Comparison of ENCODE assay signal across 9 cellular contexts in genomic region chr10:24952701-24953349, GRCh38. TPM values are rescaled to one million over a fixed set of nuclear protein-coding genes. Genes with fewer than 3 reads are reported as not detected.
A peak's percentile ranks its signal among the peaks of the same experiment; 100 is the strongest.
DNase-seq lines count a peak whose midpoint lies in the region; ATAC-seq lines count a peak whose summit lies in the region.
"Had no signal": no experiment of that assay in that cellular context is flagged by ENCODE, and none has a peak within 500 bp of the region (broad histone marks: within the 10 kb centered on the region; RNA-seq: fewer than 3 reads in every experiment).

No MANE protein-coding gene starts in this region.

- H3K9ac ChIP-seq in rectal smooth muscle tissue (ENCODE audit: low read length): no peak overlapping the region

- peak overlapping the region; percentile 82 for H3K4me3 ChIP-seq in right cardiac atrium (ENCODE audit: low read length)
- peak overlapping the region; percentile 77 for H3K4me3 ChIP-seq in rectal smooth muscle tissue (ENCODE audit: low read length)

- H3K27ac ChIP-seq in right cardiac atrium (ENCODE audit: low read length): peak overlapping the region; percentile 49
- H3K27ac ChIP-seq in rectal smooth muscle tissue (ENCODE audit: low read depth, low read length): peak overlapping the region; percentile 78

- no peaks in the 10 kb centered on the region for H3K36me3 ChIP-seq in rectal smooth muscle tissue (ENCODE audit: control insufficient read depth, insufficient read depth, low read length)

- DNase-seq in AG20443 (ENCODE audit: low spot score): peak; percentile 82
- DNase-seq in SW480 (ENCODE audit: low spot score): peak; percentile 33
- peak in 44 of 58 donors; percentile 12 to 84 (median 68) for DNase-seq in anterior cingulate cortex (lab: John Stamatoyannopoulos, UW)
- DNase-seq in right cardiac atrium: peak; percentile 51 to 81 (median 81)
- no peak for DNase-seq in mesenteric fat pad (ENCODE audit: low spot score)

- H3K9me3 ChIP-seq in right cardiac atrium (ENCODE audit: control insufficient read depth, low read length): no peaks in the 10 kb centered on the region

- ATAC-seq in GM18868 (IDR thresholded peaks at IDR 0.05; ENCODE audit: unreplicated experiment) (peak; percentile 71), HG03175 (IDR thresholded peaks at IDR 0.05; ENCODE audit: unreplicated experiment) (peak; percentile 64), right cardiac atrium (peak; percentile 55 to 56)

- WGBS in right cardiac atrium: 3% methylated on average over 38 of the region's 50 CpGs

- H3K4me1 ChIP-seq in right cardiac atrium (ENCODE audit: control insufficient read depth, insufficient read depth, low read length): peaks cover 7% of the 10 kb centered on the region
- peaks cover 7% of the 10 kb centered on the region for H3K4me1 ChIP-seq in rectal smooth muscle tissue (ENCODE audit: control insufficient read depth, insufficient read depth, low read length)

- intact Hi-C loops in right cardiac atrium (cut with DNase I): loop anchor here in 3 of 4 donors (10.0 kb wide), 1 partner anchor 228 kb away; the partner anchor contains the start of gene ARHGAP21 (in 3 of the 3)

- no peaks in the 10 kb centered on the region for H3K27me3 ChIP-seq in right cardiac atrium (ENCODE audit: control insufficient read depth, insufficient read depth)
- no peaks in the 10 kb centered on the region for H3K27me3 ChIP-seq in rectal smooth muscle tissue (ENCODE audit: control insufficient read depth, insufficient read depth, low read length)

RNA-seq across cellular contexts. Expression of gene PRTFDC1, which starts 0.4 kb away (rescaled TPM):
- total RNA-seq in right cardiac atrium (10 to 100 TPM in 3 of 4 donors, 1 to 10 TPM in 1; 8.6 to 11.2 (median 10.6) TPM), mesenteric fat pad (2.7 TPM)
- 7.6 TPM for polyA plus RNA-seq in right cardiac atrium
- total RNA-seq: HT1080 had no signal
